ENCODE assay signal across 3 cellular contexts in the genomic region with DNA sequence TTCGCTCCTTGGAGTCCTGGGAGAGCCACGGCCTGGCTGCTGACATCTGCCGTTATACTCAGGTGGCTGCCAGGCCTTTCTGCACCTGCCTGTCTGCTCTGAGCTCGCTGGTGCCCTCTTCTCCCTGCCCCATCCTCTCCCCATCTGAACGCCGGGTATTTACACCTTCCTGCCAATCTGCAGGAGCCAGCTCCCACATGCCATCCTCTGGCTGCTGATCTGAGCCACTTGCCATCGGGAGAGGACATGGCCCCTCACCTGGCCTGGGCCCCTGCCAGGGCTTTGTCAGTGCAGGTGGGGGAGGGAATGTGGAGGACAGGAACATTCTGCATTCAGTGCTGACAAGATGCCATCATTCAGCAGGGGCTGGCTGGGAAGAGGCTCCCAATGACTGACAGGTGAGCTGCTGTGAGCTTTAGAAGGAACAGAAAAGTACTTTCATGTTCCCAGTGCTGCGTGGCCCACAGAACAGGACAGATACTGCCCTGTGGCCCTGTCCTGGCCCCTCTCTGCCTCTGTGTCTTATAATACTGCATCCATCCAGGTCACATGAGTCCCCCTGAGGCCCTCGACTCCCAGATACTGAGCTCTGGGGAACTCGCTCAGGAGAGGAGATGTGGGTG.
TF ChIP-seq lines count a peak whose summit lies in the region.

No MANE protein-coding gene starts in this region.

TF ChIP-seq in IMR-90, 13 proteins besides CTCF, POLR2A, EP300 and RAD21:
- TF ChIP-seq CEBPB (IDR thresholded peaks at IDR 0.05; ENCODE audit: low read depth, low read length) (no peak), MAFK (IDR thresholded peaks at IDR 0.05; ENCODE audit: low read depth, low read length) (no peak), RCOR1 (IDR thresholded peaks at IDR 0.05; ENCODE audit: insufficient replicate concordance, low read length) (no peak), MAZ (IDR thresholded peaks at IDR 0.05; ENCODE audit: borderline replicate concordance, low read depth, low read length) (no peak), RFX5 (IDR thresholded peaks at IDR 0.05; ENCODE audit: low read depth, low read length) (no peak), NFE2L2 (IDR thresholded peaks at IDR 0.05; ENCODE audit: low read depth, low read length) (no peak)
- TF ChIP-seq, protein P1, sequence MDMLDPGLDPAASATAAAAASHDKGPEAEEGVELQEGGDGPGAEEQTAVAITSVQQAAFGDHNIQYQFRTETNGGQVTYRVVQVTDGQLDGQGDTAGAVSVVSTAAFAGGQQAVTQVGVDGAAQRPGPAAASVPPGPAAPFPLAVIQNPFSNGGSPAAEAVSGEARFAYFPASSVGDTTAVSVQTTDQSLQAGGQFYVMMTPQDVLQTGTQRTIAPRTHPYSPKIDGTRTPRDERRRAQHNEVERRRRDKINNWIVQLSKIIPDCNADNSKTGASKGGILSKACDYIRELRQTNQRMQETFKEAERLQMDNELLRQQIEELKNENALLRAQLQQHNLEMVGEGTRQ (IDR thresholded peaks at IDR 0.05; ENCODE audit: low read depth, low read length): no peak

TF ChIP-seq in K562, 482 proteins besides CTCF, POLR2A, EP300 and RAD21:
- TF ChIP-seq, protein P2, sequence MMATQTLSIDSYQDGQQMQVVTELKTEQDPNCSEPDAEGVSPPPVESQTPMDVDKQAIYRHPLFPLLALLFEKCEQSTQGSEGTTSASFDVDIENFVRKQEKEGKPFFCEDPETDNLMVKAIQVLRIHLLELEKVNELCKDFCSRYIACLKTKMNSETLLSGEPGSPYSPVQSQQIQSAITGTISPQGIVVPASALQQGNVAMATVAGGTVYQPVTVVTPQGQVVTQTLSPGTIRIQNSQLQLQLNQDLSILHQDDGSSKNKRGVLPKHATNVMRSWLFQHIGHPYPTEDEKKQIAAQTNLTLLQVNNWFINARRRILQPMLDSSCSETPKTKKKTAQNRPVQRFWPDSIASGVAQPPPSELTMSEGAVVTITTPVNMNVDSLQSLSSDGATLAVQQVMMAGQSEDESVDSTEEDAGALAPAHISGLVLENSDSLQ (IDR thresholded peaks at IDR 0.05): peak; percentile 69
- TF ChIP-seq CHCHD3 (CRISPR knock-in tag; IDR thresholded peaks at IDR 0.05): no peak
- TF ChIP-seq, protein P3, sequence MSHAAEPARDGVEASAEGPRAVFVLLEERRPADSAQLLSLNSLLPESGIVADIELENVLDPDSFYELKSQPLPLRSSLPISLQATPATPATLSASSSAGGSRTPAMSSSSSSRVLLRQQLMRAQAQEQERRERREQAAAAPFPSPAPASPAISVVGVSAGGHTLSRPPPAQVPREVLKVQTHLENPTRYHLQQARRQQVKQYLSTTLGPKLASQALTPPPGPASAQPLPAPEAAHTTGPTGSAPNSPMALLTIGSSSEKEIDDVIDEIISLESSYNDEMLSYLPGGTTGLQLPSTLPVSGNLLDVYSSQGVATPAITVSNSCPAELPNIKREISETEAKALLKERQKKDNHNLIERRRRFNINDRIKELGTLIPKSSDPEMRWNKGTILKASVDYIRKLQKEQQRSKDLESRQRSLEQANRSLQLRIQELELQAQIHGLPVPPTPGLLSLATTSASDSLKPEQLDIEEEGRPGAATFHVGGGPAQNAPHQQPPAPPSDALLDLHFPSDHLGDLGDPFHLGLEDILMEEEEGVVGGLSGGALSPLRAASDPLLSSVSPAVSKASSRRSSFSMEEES (CRISPR knock-in tag; IDR thresholded peaks at IDR 0.05): peak; percentile 12; the same call in 1 of the 2 replicates
- TF ChIP-seq, protein P4, sequence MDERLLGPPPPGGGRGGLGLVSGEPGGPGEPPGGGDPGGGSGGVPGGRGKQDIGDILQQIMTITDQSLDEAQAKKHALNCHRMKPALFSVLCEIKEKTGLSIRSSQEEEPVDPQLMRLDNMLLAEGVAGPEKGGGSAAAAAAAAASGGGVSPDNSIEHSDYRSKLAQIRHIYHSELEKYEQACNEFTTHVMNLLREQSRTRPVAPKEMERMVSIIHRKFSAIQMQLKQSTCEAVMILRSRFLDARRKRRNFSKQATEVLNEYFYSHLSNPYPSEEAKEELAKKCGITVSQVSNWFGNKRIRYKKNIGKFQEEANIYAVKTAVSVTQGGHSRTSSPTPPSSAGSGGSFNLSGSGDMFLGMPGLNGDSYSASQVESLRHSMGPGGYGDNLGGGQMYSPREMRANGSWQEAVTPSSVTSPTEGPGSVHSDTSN (CRISPR knock-in tag; IDR thresholded peaks at IDR 0.05; ENCODE audit: low read depth): no peak
- TF ChIP-seq, protein P4 (tag; conservative IDR thresholded peaks at IDR 0.05; ENCODE audit: low read depth): peak; percentile 60; the same call in 1 of the 2 replicates
TF ChIP-seq in K562: peak in this region for 3.

TF ChIP-seq in neural cell, 6 proteins besides CTCF, POLR2A, EP300 and RAD21:
- TF ChIP-seq MXI1 (conservative IDR thresholded peaks at IDR 0.05; ENCODE audit: poor library complexity, severe bottlenecking): no peak
- TF ChIP-seq, protein P5, sequence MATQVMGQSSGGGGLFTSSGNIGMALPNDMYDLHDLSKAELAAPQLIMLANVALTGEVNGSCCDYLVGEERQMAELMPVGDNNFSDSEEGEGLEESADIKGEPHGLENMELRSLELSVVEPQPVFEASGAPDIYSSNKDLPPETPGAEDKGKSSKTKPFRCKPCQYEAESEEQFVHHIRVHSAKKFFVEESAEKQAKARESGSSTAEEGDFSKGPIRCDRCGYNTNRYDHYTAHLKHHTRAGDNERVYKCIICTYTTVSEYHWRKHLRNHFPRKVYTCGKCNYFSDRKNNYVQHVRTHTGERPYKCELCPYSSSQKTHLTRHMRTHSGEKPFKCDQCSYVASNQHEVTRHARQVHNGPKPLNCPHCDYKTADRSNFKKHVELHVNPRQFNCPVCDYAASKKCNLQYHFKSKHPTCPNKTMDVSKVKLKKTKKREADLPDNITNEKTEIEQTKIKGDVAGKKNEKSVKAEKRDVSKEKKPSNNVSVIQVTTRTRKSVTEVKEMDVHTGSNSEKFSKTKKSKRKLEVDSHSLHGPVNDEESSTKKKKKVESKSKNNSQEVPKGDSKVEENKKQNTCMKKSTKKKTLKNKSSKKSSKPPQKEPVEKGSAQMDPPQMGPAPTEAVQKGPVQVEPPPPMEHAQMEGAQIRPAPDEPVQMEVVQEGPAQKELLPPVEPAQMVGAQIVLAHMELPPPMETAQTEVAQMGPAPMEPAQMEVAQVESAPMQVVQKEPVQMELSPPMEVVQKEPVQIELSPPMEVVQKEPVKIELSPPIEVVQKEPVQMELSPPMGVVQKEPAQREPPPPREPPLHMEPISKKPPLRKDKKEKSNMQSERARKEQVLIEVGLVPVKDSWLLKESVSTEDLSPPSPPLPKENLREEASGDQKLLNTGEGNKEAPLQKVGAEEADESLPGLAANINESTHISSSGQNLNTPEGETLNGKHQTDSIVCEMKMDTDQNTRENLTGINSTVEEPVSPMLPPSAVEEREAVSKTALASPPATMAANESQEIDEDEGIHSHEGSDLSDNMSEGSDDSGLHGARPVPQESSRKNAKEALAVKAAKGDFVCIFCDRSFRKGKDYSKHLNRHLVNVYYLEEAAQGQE (IDR thresholded peaks at IDR 0.05; ENCODE audit: borderline replicate concordance): no peak
- no peak for TF ChIP-seq POLR2AphosphoS5 (IDR thresholded peaks at IDR 0.05)
- no peak for TF ChIP-seq EZH2 (IDR thresholded peaks at IDR 0.05; ENCODE audit: borderline replicate concordance, insufficient read depth, low read length, poor library complexity, severe bottlenecking)
- TF ChIP-seq TAF1 (IDR thresholded peaks at IDR 0.05; ENCODE audit: low read depth): no peak
- TF ChIP-seq SMC3 (conservative IDR thresholded peaks at IDR 0.05; ENCODE audit: poor library complexity): no peak
